9 cellular contexts compared by ENCODE assay signal in the genomic region with DNA sequence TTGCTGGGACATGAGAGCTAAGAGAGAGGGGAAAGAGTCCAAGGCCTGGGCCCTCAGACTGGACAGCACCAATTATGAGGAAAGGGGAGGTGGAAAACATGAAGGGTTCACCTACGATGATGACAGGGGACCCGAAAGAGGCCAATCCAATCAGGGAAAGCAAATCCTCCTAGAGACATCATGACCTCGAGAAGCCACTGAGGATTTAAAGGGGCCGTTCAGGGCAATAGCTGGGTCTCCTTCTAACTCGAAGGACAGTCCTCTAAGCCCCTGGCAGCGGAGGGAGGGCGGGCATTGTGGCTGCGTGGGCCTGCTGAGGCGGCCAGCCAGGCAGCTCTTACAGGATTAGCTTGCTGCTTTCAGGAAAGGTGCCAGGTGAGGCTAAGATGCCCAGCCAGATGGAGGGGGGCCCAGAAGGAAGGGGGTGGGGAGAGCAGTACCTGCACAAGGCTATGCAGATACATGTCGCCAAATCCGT. TPM values are rescaled to one million over a fixed set of nuclear protein-coding genes. Genes with fewer than 3 reads are reported as not detected.
A peak's percentile ranks its signal among the peaks of the same experiment; 100 is the strongest.
DNase-seq lines count a peak whose midpoint lies in the region; ATAC-seq and TF ChIP-seq lines count a peak whose summit lies in the region.
"Had no signal": no experiment of that assay in that cellular context is flagged by ENCODE, and none has a peak within 500 bp of the region (broad histone marks: within the 10 kb centered on the region; RNA-seq: fewer than 3 reads in every experiment).

No MANE protein-coding gene starts in this region.

- H3K9ac ChIP-seq in PC-3 (ENCODE audit: low read length) = no peak overlapping the region

- peaks cover 85% of the 10 kb centered on the region for H3K4me1 Mint-ChIP-seq in activated naive CD8-positive, alpha-beta T cell treated with anti-CD3 and anti-CD28 coated beads, Interleukin-2, amount 10 ng/mL, durations not matched to agents 7 days and 5 days

- no peak overlapping the region for H2AFZ ChIP-seq in PC-3 (ENCODE audit: low read length)

- no peaks in the 10 kb centered on the region for H3K9me2 ChIP-seq in PC-3 (replicated peaks; ENCODE audit: low read length)

- POLR2A ChIA-PET in activated naive CD8-positive, alpha-beta T cell treated with anti-CD3 and anti-CD28 coated beads, Interleukin-2, amount 10 ng/mL, durations not matched to agents 7 days and 5 days (lab: Charles Lee) = interaction anchor here (5.8 kb wide), 1 partner anchor 7 kb away, joined by 81 read pairs; the partner anchor contains the start of gene MEF2D
- POLR2A ChIA-PET in PC-3 (lab: Charles Lee; ENCODE audit: unreplicated experiment) = no interaction called here

- no peaks in the 10 kb centered on the region for H3K9me3 ChIP-seq in mesodermal cell (ENCODE audit: control insufficient read depth, low read length)
- no peaks in the 10 kb centered on the region for H3K9me3 ChIP-seq in upper lobe of right lung
- no peaks in the 10 kb centered on the region for H3K9me3 ChIP-seq in PC-3 (ENCODE audit: low read length)

- H3K4me3 ChIP-seq in mesodermal cell (ENCODE audit: extremely low read depth, insufficient read depth, low read length, poor library complexity, severe bottlenecking) (no peak overlapping the region), upper lobe of right lung (no peak overlapping the region), PC-3 (ENCODE audit: low read length) (no peak overlapping the region)

- H3K27ac ChIP-seq in mesodermal cell (ENCODE audit: low read depth, low read length, severe bottlenecking) (peak overlapping the region; percentile 13), upper lobe of right lung (no peak overlapping the region), PC-3 (ENCODE audit: low read length) (no peak overlapping the region)

- CTCF ChIA-PET in PC-3 (lab: Charles Lee) = no interaction called here

- no TSS peak for BruUV-seq in PC-3 (replicated peaks; lab: Mats Ljungman, UMichigan)

- no peaks in the 10 kb centered on the region for H3K27me3 Mint-ChIP-seq in activated naive CD8-positive, alpha-beta T cell treated with anti-CD3 and anti-CD28 coated beads, Interleukin-2, amount 10 ng/mL, durations not matched to agents 7 days and 5 days

- ATAC-seq in activated naive CD4-positive, alpha-beta T cell treated with anti-CD3 and anti-CD28 coated beads, Interleukin-2, amount 50 U/mL, for 72 hours = no peak
- no peak for ATAC-seq in activated naive CD8-positive, alpha-beta T cell treated with anti-CD3 and anti-CD28 coated beads, Interleukin-2, amount 10 ng/mL, durations not matched to agents 7 days and 5 days (ENCODE audit: low read depth)
- ATAC-seq in upper lobe of right lung (peak; percentile 5), PC-3 (no peak), GM19351 (IDR thresholded peaks at IDR 0.05; ENCODE audit: unreplicated experiment) (no peak)

- H3K4me2 ChIP-seq in PC-3 (ENCODE audit: low read length) = no peak overlapping the region

- WGBS in mesodermal cell (ENCODE audit: insufficient coverage in 2 of 2), 2 experiments = 76 to 84% methylated on average over 9 to 11 of the region's 11 CpGs

- DNase-seq in activated naive CD4-positive, alpha-beta T cell treated with anti-CD3 and anti-CD28 coated beads, Interleukin-2, amount 50 U/mL, for 72 hours (ENCODE audit: low spot score in 2 of 2) = no peak
- DNase-seq in activated naive CD4-positive, alpha-beta T cell treated with Interleukin-2 at 50 U/mL for 16 hours = no peak
- DNase-seq in activated naive CD8-positive, alpha-beta T cell treated with anti-CD3 and anti-CD28 coated beads, Interleukin-2, amount 10 ng/mL, durations not matched to agents 7 days and 5 days = no peak
- DNase-seq in upper lobe of right lung = peak; percentile 65
- no peak for DNase-seq in PC-3
- DNase-seq in AML-193 (lab: John Stamatoyannopoulos, UW) = no peak
- DNase-seq: DND-41 had no signal

- peak overlapping the region; percentile 4 to 45 for H3K27ac Mint-ChIP-seq in activated naive CD4-positive, alpha-beta T cell treated with anti-CD3 and anti-CD28 coated beads, Interleukin-2, amount 50 U/mL, for 72 hours
- peak overlapping the region; percentile 66 for H3K27ac Mint-ChIP-seq in activated naive CD8-positive, alpha-beta T cell treated with anti-CD3 and anti-CD28 coated beads, Interleukin-2, amount 10 ng/mL, durations not matched to agents 7 days and 5 days

- H3K36me3 ChIP-seq in mesodermal cell (ENCODE audit: control insufficient read depth, insufficient read depth, low read length) (peaks cover 28% of the 10 kb centered on the region), upper lobe of right lung (peaks cover 7% of the 10 kb centered on the region), PC-3 (ENCODE audit: low read depth, low read length) (0 out of 2 replicates have a peak, but pooled peaks cover 8% of the 10 kb centered on the region)

- H3K27me3 ChIP-seq in upper lobe of right lung (no peaks in the 10 kb centered on the region), PC-3 (ENCODE audit: low read length) (no peaks in the 10 kb centered on the region)

- H4K20me1 ChIP-seq in PC-3 (ENCODE audit: low read length) = peaks cover 59% of the 10 kb centered on the region

- peak overlapping the region; percentile 28 for H3K4me3 Mint-ChIP-seq in activated naive CD8-positive, alpha-beta T cell treated with anti-CD3 and anti-CD28 coated beads, Interleukin-2, amount 10 ng/mL, durations not matched to agents 7 days and 5 days

- no peaks in the 10 kb centered on the region for H3F3A ChIP-seq in PC-3 (ENCODE audit: low read length, unreplicated experiment)

- intact Hi-C loops in upper lobe of right lung (cut with DNase I) (no loop called here), PC-3 (cut with micrococcal nuclease) (no loop called here)

- H3K79me2 ChIP-seq in PC-3 (ENCODE audit: low read length) = peaks cover 93% of the 10 kb centered on the region

- H3K4me1 ChIP-seq in mesodermal cell (ENCODE audit: control insufficient read depth, insufficient read depth, low read length, poor library complexity, severe bottlenecking) (peaks cover 80% of the 10 kb centered on the region), upper lobe of right lung (peaks cover 100% of the 10 kb centered on the region), PC-3 (ENCODE audit: insufficient read depth, low read length) (peaks cover 29% of the 10 kb centered on the region)

- TF ChIP-seq CTCF in upper lobe of right lung (IDR thresholded peaks at IDR 0.05) (no peak), PC-3 (conservative IDR thresholded peaks at IDR 0.05; ENCODE audit: low read depth, low read length) (no peak)

- peaks cover 6 to 23% of the 10 kb centered on the region in 2 donors for H3K36me3 Mint-ChIP-seq in activated naive CD4-positive, alpha-beta T cell treated with anti-CD3 and anti-CD28 coated beads, Interleukin-2, amount 50 U/mL, for 72 hours
- H3K36me3 Mint-ChIP-seq in activated naive CD8-positive, alpha-beta T cell treated with anti-CD3 and anti-CD28 coated beads, Interleukin-2, amount 10 ng/mL, durations not matched to agents 7 days and 5 days = peaks cover 18% of the 10 kb centered on the region

- no peaks in the 10 kb centered on the region for H3K9me3 Mint-ChIP-seq in activated naive CD4-positive, alpha-beta T cell treated with anti-CD3 and anti-CD28 coated beads, Interleukin-2, amount 50 U/mL, for 72 hours
- no peaks in the 10 kb centered on the region for H3K9me3 Mint-ChIP-seq in activated naive CD8-positive, alpha-beta T cell treated with anti-CD3 and anti-CD28 coated beads, Interleukin-2, amount 10 ng/mL, durations not matched to agents 7 days and 5 days

RNA-seq across cellular contexts. Expression of gene MEF2D, which starts 7.4 kb away (rescaled TPM):
- 10 to 100 TPM; 31.7 to 62.5 TPM for total RNA-seq in activated naive CD4-positive, alpha-beta T cell treated with anti-CD3 and anti-CD28 coated beads, Interleukin-2, amount 50 U/mL, for 72 hours
- 10 to 100 TPM; 52.4 to 54.4 TPM for total RNA-seq in activated naive CD8-positive, alpha-beta T cell treated with anti-CD3 and anti-CD28 coated beads, Interleukin-2, amount 10 ng/mL, durations not matched to agents 7 days and 5 days
- polyA plus RNA-seq in mesodermal cell (2013, experiment 1 of 2) = 29.5 TPM
- polyA plus RNA-seq in mesodermal cell (2013, experiment 2 of 2) = 23.9 TPM
- 60.8 TPM for total RNA-seq in upper lobe of right lung
- 17.3 and 27.4 TPM in 2 replicates for total RNA-seq in PC-3 (2014; rRNA removed)
